Comparison of ENCODE assay signal across 22 cellular contexts in the genomic region with DNA sequence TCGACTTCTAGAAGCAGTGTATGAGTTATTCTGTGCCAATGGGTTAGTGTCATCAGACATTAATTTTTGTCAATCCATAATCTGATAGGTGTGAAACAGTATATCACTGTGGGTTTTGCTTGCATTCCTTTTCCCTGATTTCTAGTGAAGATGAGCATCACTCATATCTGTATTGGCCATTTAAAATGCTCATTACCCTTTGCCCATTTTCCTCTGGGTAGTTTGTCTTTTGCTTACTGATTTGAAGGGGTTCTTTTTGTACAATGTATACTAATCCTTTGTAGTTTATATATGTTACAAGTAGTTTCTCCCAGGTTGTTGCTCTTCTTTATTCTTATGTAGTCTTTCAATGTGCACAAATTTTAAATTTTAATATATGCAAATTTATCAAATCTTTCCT.
DNase-seq lines count a peak whose midpoint lies in the region; TF ChIP-seq lines count a peak whose summit lies in the region.
"Had no signal": no experiment of that assay in that cellular context is flagged by ENCODE, and none has a peak within 500 bp of the region (broad histone marks: within the 10 kb centered on the region; RNA-seq: fewer than 3 reads in every experiment).

No MANE protein-coding gene starts in this region.

- H3K27ac ChIP-seq in HEK293 (ENCODE audit: extremely low read depth, low read depth, low read length): no peak overlapping the region
- H3K27ac ChIP-seq: 22Rv1; A549; BLaER1 treated with 17β-estradiol and CSF1 and Interleukin-3, amounts not matched to agents 10 nM and 100 nM; C4-2B had no signal

- no peak overlapping the region for H3K4me3 ChIP-seq in HEK293 (ENCODE audit: low read depth, low read length)
- H3K4me3 ChIP-seq: A549; BLaER1 treated with 17β-estradiol and CSF1 and Interleukin-3, amounts not matched to agents 10 nM and 100 nM; GM12878 had no signal

- no peaks in the 10 kb centered on the region; the same call in 1 of the 2 replicates for H3K4me1 ChIP-seq in HEK293 (ENCODE audit: control insufficient read depth, insufficient read depth, low read length)
- H3K4me1 ChIP-seq: Caco-2 had no signal

- H3K9me3 ChIP-seq in HEK293 (ENCODE audit: control insufficient read depth, insufficient read depth, low read depth, low read length): no peaks in the 10 kb centered on the region
- H3K9me3 ChIP-seq: Caco-2 had no signal

- TF ChIP-seq CTCF in HEK293 (tag by site-specific recombination; IDR thresholded peaks at IDR 0.05): no peak

- CTCF ChIA-PET in HEK293 (lab: Yijun Ruan, JAX): interaction anchor here (1.1 kb wide), 1 partner anchor 11 kb away, joined by 3 read pairs; no protein-coding TSS in a partner anchor

- DNase-seq in NCI-H2227 (lab: John Stamatoyannopoulos, UW; ENCODE audit: unreplicated experiment) (peak; percentile 1), NCI-H2227 treated with DMSO at 0.1 percent for 48 hours (lab: John Stamatoyannopoulos, UW) (no peak), NCI-H526 (lab: John Stamatoyannopoulos, UW) (no peak)
- DNase-seq in activated CD8-positive, alpha-beta memory T cell treated with anti-CD3 and anti-CD28 coated beads, Interleukin-2, amount 50 U/mL, for 4 hours: no peak
- DNase-seq: AML-193; Caco-2; Calu3; CD4-positive, alpha-beta T cell; CD8-positive, alpha-beta T cell; DMS 273 treated with DMSO at 0.1 percent for 48 hours; DMS153; DMS53; DMS79; DND-41; EL; GDM1 had no signal

- POLR2A ChIA-PET in HEK293 (lab: Yijun Ruan, JAX): no interaction called here

- H3K36me3 ChIP-seq in HEK293 (ENCODE audit: control insufficient read depth in 2 of 2, insufficient read depth in 1 of 2, low read length in 2 of 2): no peaks in the 10 kb centered on the region; a peak in 1 of 3 replicates

TF ChIP-seq in HEK293, 187 proteins besides CTCF, POLR2A, EP300 and RAD21:
- TF ChIP-seq, protein P1, sequence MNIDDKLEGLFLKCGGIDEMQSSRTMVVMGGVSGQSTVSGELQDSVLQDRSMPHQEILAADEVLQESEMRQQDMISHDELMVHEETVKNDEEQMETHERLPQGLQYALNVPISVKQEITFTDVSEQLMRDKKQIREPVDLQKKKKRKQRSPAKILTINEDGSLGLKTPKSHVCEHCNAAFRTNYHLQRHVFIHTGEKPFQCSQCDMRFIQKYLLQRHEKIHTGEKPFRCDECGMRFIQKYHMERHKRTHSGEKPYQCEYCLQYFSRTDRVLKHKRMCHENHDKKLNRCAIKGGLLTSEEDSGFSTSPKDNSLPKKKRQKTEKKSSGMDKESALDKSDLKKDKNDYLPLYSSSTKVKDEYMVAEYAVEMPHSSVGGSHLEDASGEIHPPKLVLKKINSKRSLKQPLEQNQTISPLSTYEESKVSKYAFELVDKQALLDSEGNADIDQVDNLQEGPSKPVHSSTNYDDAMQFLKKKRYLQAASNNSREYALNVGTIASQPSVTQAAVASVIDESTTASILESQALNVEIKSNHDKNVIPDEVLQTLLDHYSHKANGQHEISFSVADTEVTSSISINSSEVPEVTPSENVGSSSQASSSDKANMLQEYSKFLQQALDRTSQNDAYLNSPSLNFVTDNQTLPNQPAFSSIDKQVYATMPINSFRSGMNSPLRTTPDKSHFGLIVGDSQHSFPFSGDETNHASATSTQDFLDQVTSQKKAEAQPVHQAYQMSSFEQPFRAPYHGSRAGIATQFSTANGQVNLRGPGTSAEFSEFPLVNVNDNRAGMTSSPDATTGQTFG (tag by site-specific recombination; IDR thresholded peaks at IDR 0.05; ENCODE audit: borderline replicate concordance): no peak
- TF ChIP-seq GFI1B (tag by site-specific recombination; IDR thresholded peaks at IDR 0.05): no peak
- TF ChIP-seq, protein P2, sequence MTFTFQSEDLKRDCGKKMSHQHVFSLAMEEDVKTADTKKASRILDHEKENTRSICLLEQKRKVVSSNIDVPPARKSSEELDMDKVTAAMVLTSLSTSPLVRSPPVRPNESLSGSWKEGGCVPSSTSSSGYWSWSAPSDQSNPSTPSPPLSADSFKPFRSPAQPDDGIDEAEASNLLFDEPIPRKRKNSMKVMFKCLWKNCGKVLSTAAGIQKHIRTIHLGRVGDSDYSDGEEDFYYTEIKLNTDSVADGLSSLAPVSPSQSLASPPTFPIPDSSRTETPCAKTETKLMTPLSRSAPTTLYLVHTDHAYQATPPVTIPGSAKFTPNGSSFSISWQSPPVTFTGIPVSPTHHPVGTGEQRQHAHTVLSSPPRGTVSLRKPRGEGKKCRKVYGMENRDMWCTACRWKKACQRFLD (tag by site-specific recombination; IDR thresholded peaks at IDR 0.05): no peak
- TF ChIP-seq ZBTB48 (tag by site-specific recombination; IDR thresholded peaks at IDR 0.05): no peak
- TF ChIP-seq, protein P3, sequence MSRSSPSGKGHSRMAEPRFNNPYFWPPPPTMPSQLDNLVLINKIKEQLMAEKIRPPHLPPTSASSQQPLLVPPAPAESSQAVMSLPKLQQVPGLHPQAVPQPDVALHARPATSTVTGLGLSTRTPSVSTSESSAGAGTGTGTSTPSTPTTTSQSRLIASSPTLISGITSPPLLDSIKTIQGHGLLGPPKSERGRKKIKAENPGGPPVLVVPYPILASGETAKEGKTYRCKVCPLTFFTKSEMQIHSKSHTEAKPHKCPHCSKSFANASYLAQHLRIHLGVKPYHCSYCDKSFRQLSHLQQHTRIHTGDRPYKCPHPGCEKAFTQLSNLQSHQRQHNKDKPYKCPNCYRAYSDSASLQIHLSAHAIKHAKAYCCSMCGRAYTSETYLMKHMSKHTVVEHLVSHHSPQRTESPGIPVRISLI (tag by site-specific recombination; IDR thresholded peaks at IDR 0.05): no peak
- no peak for TF ChIP-seq ZBTB21 (tag by site-specific recombination; IDR thresholded peaks at IDR 0.05)
- TF ChIP-seq ZNF529 (tag by site-specific recombination; IDR thresholded peaks at IDR 0.05; ENCODE audit: insufficient replicate concordance): peak; percentile 90
- TF ChIP-seq SETDB1 (IDR thresholded peaks at IDR 0.05; ENCODE audit: insufficient read length, low read length): peak; percentile 88
- peak; percentile 94 for TF ChIP-seq TRIM28 (IDR thresholded peaks at IDR 0.05; ENCODE audit: borderline replicate concordance, low read length)
- no peak for TF ChIP-seq KLF9 (tag by site-specific recombination; IDR thresholded peaks at IDR 0.05; ENCODE audit: low read depth)
- no peak for TF ChIP-seq GLI4 (tag by site-specific recombination; IDR thresholded peaks at IDR 0.05)
- no peak for TF ChIP-seq ZNF501 (tag by site-specific recombination; IDR thresholded peaks at IDR 0.05)
